In the genomic region with DNA sequence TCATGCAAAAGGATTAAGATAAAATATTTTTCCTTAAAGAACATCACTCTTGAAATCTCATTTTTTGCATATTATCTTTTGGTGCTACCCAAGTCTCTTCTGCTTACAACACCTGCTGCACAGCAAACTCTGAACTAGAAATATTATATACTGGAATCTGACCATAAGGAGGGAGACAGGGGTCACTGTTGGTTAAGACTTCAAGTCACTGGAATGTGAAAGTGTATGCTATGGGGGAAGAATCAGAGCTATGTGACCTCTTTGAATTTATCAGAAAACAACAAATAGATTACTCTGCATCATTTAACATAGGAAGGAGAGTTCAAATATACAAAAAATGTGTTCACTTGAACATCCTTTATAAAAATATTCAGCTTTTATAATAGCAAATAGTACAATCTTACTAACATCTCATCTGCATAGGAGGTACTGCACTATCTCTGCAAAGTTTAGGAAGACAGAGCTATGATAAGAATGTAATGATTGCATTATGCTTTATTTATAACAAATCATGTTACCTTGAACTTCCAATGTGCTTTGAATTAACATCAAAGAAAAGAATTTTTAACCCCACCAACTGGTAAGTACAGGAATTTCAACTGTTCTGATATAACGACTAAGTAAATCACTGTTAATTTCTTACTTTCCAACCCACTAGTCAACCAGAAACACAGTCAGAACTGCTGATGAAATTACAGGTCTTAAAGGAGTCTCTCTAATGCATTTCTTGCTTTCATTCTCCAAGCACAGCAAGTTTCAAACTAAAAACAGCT, we compare ENCODE assay signal across 10 cellular contexts.
DNase-seq lines count a peak whose midpoint lies in the region; ATAC-seq and TF ChIP-seq lines count a peak whose summit lies in the region.
"Had no signal": no experiment of that assay in that cellular context is flagged by ENCODE, and none has a peak within 500 bp of the region (broad histone marks: within the 10 kb centered on the region; RNA-seq: fewer than 3 reads in every experiment).

No MANE protein-coding gene starts in this region.

- 24 to 32% (median 26%) methylated on average over 1 of the region's 1 CpG for WGBS in adrenal gland, 4 donors

- H3K4me3 ChIP-seq in adrenal gland (no peak overlapping the region), Peyer's patch (no peak overlapping the region)

- no peak for DNase-seq in adrenal gland
- DNase-seq in central memory CD4-positive, alpha-beta T cell: no peak
- DNase-seq in Peyer's patch: no peak
- no peak for DNase-seq in pons (ENCODE audit: low spot score)
- no peak for DNase-seq in effector CD4-positive, alpha-beta T cell
- DNase-seq: DMS79, NCI-H2171 treated with DMSO at 0.1 percent for 48 hours had no signal

- intact Hi-C loops in adrenal gland (cut with DNase I): no loop called here

- ATAC-seq in GM19351 (IDR thresholded peaks at IDR 0.05; ENCODE audit: unreplicated experiment) (peak; percentile 68), HG03045 (IDR thresholded peaks at IDR 0.05; ENCODE audit: unreplicated experiment) (peak; percentile 64)

- TF ChIP-seq CTCF in C4-2B (conservative IDR thresholded peaks at IDR 0.05) (peak; percentile 28), adrenal gland (IDR thresholded peaks at IDR 0.05) (peak in 5 of 6 experiments; percentile 9 to 40 (median 17)), Peyer's patch (IDR thresholded peaks at IDR 0.05) (peak in 2 of 6 experiments; percentile 6 to 9)

- no peak for TF ChIP-seq POLR2A in adrenal gland (IDR thresholded peaks at IDR 0.05)
- no peak for TF ChIP-seq POLR2A in Peyer's patch (IDR thresholded peaks at IDR 0.05)

- H3K36me3 ChIP-seq in adrenal gland (replicated peaks in 1 of 2): no peaks in the 10 kb centered on the region
- H3K36me3 ChIP-seq in Peyer's patch: peaks cover 0 to 5% (median 0%) of the 10 kb centered on the region in 3 donors

- peaks cover 15 to 26% of the 10 kb centered on the region in 2 donors for H3K4me1 ChIP-seq in adrenal gland (replicated peaks in 1 of 2)
- H3K4me1 ChIP-seq in Peyer's patch: peaks cover 0 to 5% (median 0%) of the 10 kb centered on the region in 4 donors

- H3K9me3 ChIP-seq in adrenal gland (replicated peaks in 1 of 3): no peaks in the 10 kb centered on the region
- H3K9me3 ChIP-seq in Peyer's patch: no peaks in the 10 kb centered on the region

- H3K27me3 ChIP-seq in adrenal gland: no peaks in the 10 kb centered on the region
- H3K27me3 ChIP-seq in Peyer's patch: no peaks in the 10 kb centered on the region

- H3K27ac ChIP-seq in C4-2B: no peak overlapping the region
- H3K27ac ChIP-seq in adrenal gland: peak overlapping the region in 2 of 5 donors; percentile 10 to 26
- no peak overlapping the region for H3K27ac ChIP-seq in Peyer's patch
